Comparison of ENCODE assay signal across 8 cellular contexts in the genomic region with DNA sequence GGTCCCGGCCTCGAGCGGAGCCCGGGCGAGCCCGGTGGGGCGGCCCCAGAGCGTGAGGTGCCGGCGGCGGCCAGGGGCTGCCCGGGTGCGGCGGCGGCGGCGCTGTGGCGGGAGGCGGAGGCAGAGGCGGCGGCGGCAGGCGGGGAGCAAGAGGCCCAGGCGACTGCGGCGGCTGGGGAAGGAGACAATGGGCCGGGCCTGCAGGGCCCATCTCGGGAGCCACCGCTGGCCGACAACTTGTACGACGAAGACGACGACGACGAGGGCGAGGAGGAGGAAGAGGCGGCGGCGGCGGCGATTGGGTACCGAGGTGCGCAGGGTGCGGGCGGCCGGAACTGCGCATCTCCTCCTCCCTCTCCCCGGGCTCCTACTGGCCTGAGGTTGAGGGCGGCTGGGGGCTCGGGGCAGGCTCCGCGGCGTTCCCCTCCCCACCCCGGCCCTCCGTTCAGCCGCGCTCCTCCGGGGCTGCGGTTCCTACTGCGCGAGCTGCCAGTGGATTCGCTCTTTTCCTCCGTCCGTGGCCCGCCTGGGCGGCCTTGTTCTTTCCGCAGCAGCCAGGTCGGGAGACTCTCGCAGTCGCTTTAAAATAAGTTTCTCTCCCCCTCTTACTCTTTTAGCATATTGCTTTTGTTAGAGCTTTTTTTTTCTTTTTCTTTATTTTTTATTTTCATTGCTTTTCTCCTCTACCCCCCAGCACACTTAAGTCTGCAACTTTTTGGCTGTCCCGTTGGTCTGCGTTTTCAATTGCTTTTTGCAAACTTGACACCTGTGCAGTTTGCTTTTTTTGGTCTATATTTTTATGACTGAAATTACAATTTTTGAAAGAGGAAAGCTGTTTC. TPM values are rescaled to one million over a fixed set of nuclear protein-coding genes. Genes with fewer than 3 reads are reported as not detected.
DNase-seq lines count a peak whose midpoint lies in the region; ATAC-seq, FAIRE-seq and TF ChIP-seq lines count a peak whose summit lies in the region.

No MANE protein-coding gene starts in this region.

- H3K4me2 ChIP-seq in K562 (ENCODE audit: insufficient read depth, low read length), result peak overlapping the region; percentile 79

- H3K27ac ChIP-seq in K562 (ENCODE audit: extremely low read depth, low read depth, low read length), result peak overlapping the region; percentile 92
- no peak overlapping the region for H3K27ac ChIP-seq in iPS DF 6.9 (ENCODE audit: low read length)

- no TSS peak for BruUV-seq in K562 (replicated peaks; lab: Mats Ljungman, UMichigan)

- no peaks in the 10 kb centered on the region for H4K20me1 ChIP-seq in K562 (replicated peaks; ENCODE audit: control insufficient read depth, insufficient read depth, low read length)

- H3K9ac ChIP-seq in K562 (ENCODE audit: insufficient read depth in 1 of 2, low read depth in 2 of 2, low read length in 2 of 2), result peak overlapping the region; percentile 73 to 95

- in situ Hi-C loops in K562 (cut with MboI), result no loop called here

- H3K4me3 ChIP-seq in K562 (peak overlapping the region; percentile 72), iPS DF 6.9 (ENCODE audit: low read length) (peak overlapping the region; percentile 89)

- DNase-seq in GM18507 (ENCODE audit: extremely low spot score, insufficient read length, low read depth), result peak; percentile 58
- peak; percentile 56 to 58 for DNase-seq in NCI-H1930 (lab: John Stamatoyannopoulos, UW)
- DNase-seq in UCSD-AML1 (lab: John Stamatoyannopoulos, UW; ENCODE audit: unreplicated experiment), result peak; percentile 81
- DNase-seq in K562 (ENCODE audit: extremely low read depth in 1 of 4, low spot score in 3 of 4), result peak; percentile 78 to 90 (median 83)
- no peak for DNase-seq in iPS DF 6.9 (ENCODE audit: low read depth, low spot score)
- peak; percentile 87 for DNase-seq in sciatic nerve (ENCODE audit: low spot score)
- no peak for DNase-seq in NCI-H128 (lab: John Stamatoyannopoulos, UW; ENCODE audit: unreplicated experiment)

- H3K79me2 ChIP-seq in K562 (ENCODE audit: control insufficient read depth, insufficient read depth, low read length), result peaks cover 49% of the 10 kb centered on the region

- no peak for TF ChIP-seq EP300 in K562 (IDR thresholded peaks at IDR 0.05; ENCODE audit: low read length)

- ATAC-seq in HG02938 (IDR thresholded peaks at IDR 0.05; ENCODE audit: unreplicated experiment) (peak; percentile 57), K562 (peak; percentile 85), sciatic nerve (peak; percentile 83)

- H3K36me3 ChIP-seq in K562 (ENCODE audit: control insufficient read depth, insufficient read depth, low read length), result peaks cover 33% of the 10 kb centered on the region
- H3K36me3 ChIP-seq in iPS DF 6.9 (ENCODE audit: control insufficient read depth, insufficient read depth, low read length), result peaks cover 9% of the 10 kb centered on the region

- no peak for TF ChIP-seq RAD21 in K562 (CRISPR knock-in tag; conservative IDR thresholded peaks at IDR 0.05 in 1 of 2, IDR thresholded peaks at IDR 0.05 in 1 of 2)

- no peak for TF ChIP-seq CTCF in K562 (IDR thresholded peaks at IDR 0.05 in 2 of 3, conservative IDR thresholded peaks at IDR 0.05 in 1 of 3; ENCODE audit: insufficient read depth in 2 of 3, low read depth in 1 of 3, low read length in 3 of 3)

- H3K9me1 ChIP-seq in K562 (ENCODE audit: control insufficient read depth, insufficient read depth, low read length), result no peaks in the 10 kb centered on the region

- H2AFZ ChIP-seq in K562 (ENCODE audit: low read depth, low read length), result peak overlapping the region; percentile 73

- no peaks in the 10 kb centered on the region for H3K9me3 ChIP-seq in K562 (replicated peaks; ENCODE audit: control insufficient read depth, insufficient read depth, low read depth, low read length)
- no peaks in the 10 kb centered on the region for H3K9me3 ChIP-seq in iPS DF 6.9 (ENCODE audit: control insufficient read depth, insufficient read depth, low read length)

- POLR2A ChIA-PET in K562 (lab: Yijun Ruan, JAX), result interaction anchor here (0.7 to 2.1 kb wide), 12 partner anchors 9 to 750 kb away, joined by 3 to 10 read pairs (median 4); partner anchors contain the start of genes HNRNPH3 and PBLD

- CTCF ChIA-PET in K562 (lab: Yijun Ruan, JAX; ENCODE audit: low intra/inter-chr PET ratio), result no interaction called here

- TF ChIP-seq POLR2A in K562 (conservative IDR thresholded peaks at IDR 0.05), result no peak; the same call in 1 of the 2 replicates

- no peaks in the 10 kb centered on the region for H3K27me3 ChIP-seq in K562 (ENCODE audit: control insufficient read depth in 2 of 2, insufficient read depth in 2 of 2, low read length in 2 of 2)
- no peaks in the 10 kb centered on the region for H3K27me3 ChIP-seq in iPS DF 6.9 (ENCODE audit: control insufficient read depth, insufficient read depth, low read length)

- intact Hi-C loops in K562 (cut with micrococcal nuclease) (loop anchor here (5.0 to 10.0 kb wide), 2 partner anchors 190 to 1432 kb away; partner anchors contain the start of gene HERC4), sciatic nerve (cut with DNase I) (no loop called here)

- WGBS in K562 (ENCODE audit: insufficient coverage, low coverage, missing lambda C conversion rate), result under 1% methylated on average over 45 of the region's 73 CpGs
- no CpG with 5 or more reads among the region's 73 CpGs for WGBS in iPS DF 6.9 (ENCODE audit: insufficient coverage, insufficient read length)

- peak; percentile 18 for FAIRE-seq in GM18507 (lab: Jason Lieb, UNC)
- FAIRE-seq in K562 (lab: Jason Lieb, UNC), result no peak

- H3K4me1 ChIP-seq in K562 (replicated peaks in 1 of 2; ENCODE audit: control insufficient read depth in 2 of 2, insufficient read depth in 2 of 2, low read length in 2 of 2), result peaks cover 9 to 16% of the 10 kb centered on the region in 2 experiments; a peak in 4 of 5 replicates
- no peaks in the 10 kb centered on the region; the same call in 1 of the 2 replicates for H3K4me1 ChIP-seq in iPS DF 6.9 (ENCODE audit: control insufficient read depth, insufficient read depth, low read length)

TF ChIP-seq in K562, 482 proteins besides CTCF, POLR2A, EP300 and RAD21 (continues in another document):
- TF ChIP-seq IFI16 (CRISPR knock-in tag; IDR thresholded peaks at IDR 0.05), result no peak
- TF ChIP-seq NRF1 (conservative IDR thresholded peaks at IDR 0.05 in 1 of 2, IDR thresholded peaks at IDR 0.05 in 1 of 2), result peak; percentile 95
- 0 out of 2 replicates have a peak, but pooled peaks have one; percentile 11 for TF ChIP-seq SAFB (IDR thresholded peaks at IDR 0.05; ENCODE audit: borderline replicate concordance, low read depth, low read length)
- peak; percentile 85 for TF ChIP-seq ZBTB2 (IDR thresholded peaks at IDR 0.05)
- no peak; the same call in 1 of the 2 replicates for TF ChIP-seq BHLHE40 (IDR thresholded peaks at IDR 0.05; ENCODE audit: low read length)
- TF ChIP-seq ETS2 (tag; IDR thresholded peaks at IDR 0.05; ENCODE audit: borderline replicate concordance, poor library complexity, severe bottlenecking), result peak; percentile 51

RNA-seq across cellular contexts. Expression of gene SIRT1, which starts 0.6 kb away (rescaled TPM):
- 9.5 and 26.7 TPM in 2 replicates for total RNA-seq in K562 (2011; cell fraction: chromatin; rRNA removed; ENCODE audit: low replicate concordance)
- 5.5 and 7.5 TPM in 2 replicates for total RNA-seq in K562 (2011; cell fraction: nucleolus; rRNA removed)
- 10.4 and 18.1 TPM in 2 replicates for total RNA-seq in K562 (2011; cell fraction: nucleoplasm; rRNA removed)
- 13.2 and 13.6 TPM in 2 replicates for total RNA-seq in K562 (2014; rRNA removed)
- total RNA-seq in K562 (2014; rRNA removed; fragmentation: Illumina TruSeq; extraction: Trizol), result 21.6 and 23.2 TPM in 2 replicates
- total RNA-seq in K562 (2015; rRNA removed; fragmentation: Illumina TruSeq; extraction: Trizol), result 18.6 and 19.9 TPM in 2 replicates
- 20.9 and 25.8 TPM in 2 replicates for total RNA-seq in K562 (2021)
- 13.5 and 17.2 TPM in 2 replicates for polyA plus RNA-seq in K562 (2011; rRNA removed)
- 2.7 and 6.2 TPM in 2 replicates for polyA plus RNA-seq in K562 (2011; cell fraction: cytosol; rRNA removed)
- 4.8 and 5.7 TPM in 2 replicates for polyA plus RNA-seq in K562 (2011; cell fraction: nucleus; rRNA removed)
- polyA plus RNA-seq in K562 (2012), result 14.0 and 15.7 TPM in 2 replicates
- 22.3 and 25.8 TPM in 2 replicates for polyA plus RNA-seq in K562 (2014; fragmentation: Illumina TruSeq; extraction: Trizol)
- 1 to 10 TPM; 7.8 to 8.8 TPM for polyA plus RNA-seq in K562 (2014; fragmentation: Nextera tagmentation; extraction: Ambion mirVana)
- 18.2 and 19.1 TPM in 2 replicates for polyA plus RNA-seq in K562 (2014; rRNA removed)
- polyA minus RNA-seq in K562 (2011; rRNA and poly(A)+ RNA removed), result 14.2 and 15.7 TPM in 2 replicates
- polyA minus RNA-seq in K562 (2011; cell fraction: cytosol; rRNA and poly(A)+ RNA removed), result 6.1 and 7.1 TPM in 2 replicates
- polyA minus RNA-seq in K562 (2011; cell fraction: nucleus; rRNA and poly(A)+ RNA removed), result 3.9 and 7.0 TPM in 2 replicates
- total RNA-seq in sciatic nerve, result 35.8 TPM

RNA-seq across cellular contexts. Expression of gene DNAJC12, which starts 47.1 kb away (rescaled TPM):
- total RNA-seq in K562 (2011; cell fraction: chromatin; rRNA removed; ENCODE audit: low replicate concordance), result 1.6 and 6.8 TPM in 2 replicates
- total RNA-seq in K562 (2011; cell fraction: nucleolus; rRNA removed), result 1.7 and 2.5 TPM in 2 replicates
- 2.4 and 4.7 TPM in 2 replicates for total RNA-seq in K562 (2011; cell fraction: nucleoplasm; rRNA removed)
- total RNA-seq in K562 (2014; rRNA removed) (41.6 and 46.5 TPM in 2 replicates), K562 (2014; rRNA removed; fragmentation: Illumina TruSeq; extraction: Trizol) (68.5 and 79.7 TPM in 2 replicates), K562 (2015; rRNA removed; fragmentation: Illumina TruSeq; extraction: Trizol) (32.3 and 34.4 TPM in 2 replicates), K562 (2021) (37.0 and 42.4 TPM in 2 replicates), sciatic nerve (5.1 TPM)
- polyA plus RNA-seq in K562 (2011; rRNA removed) (7.4 and 7.7 TPM in 2 replicates), K562 (2014; fragmentation: Illumina TruSeq; extraction: Trizol) (88.4 and 90.9 TPM in 2 replicates), K562 (2014; fragmentation: Nextera tagmentation; extraction: Ambion mirVana) (10 to 100 TPM; 92.2 to 95.9 TPM), K562 (2014; rRNA removed) (54.4 and 74.3 TPM in 2 replicates)
- 1.1 and 3.8 TPM in 2 replicates for polyA plus RNA-seq in K562 (2011; cell fraction: cytosol; rRNA removed)
- polyA plus RNA-seq in K562 (2011; cell fraction: nucleus; rRNA removed), result 0.51 and 1.2 TPM in 2 replicates
- polyA plus RNA-seq in K562 (2012), result 30.3 and 94.1 TPM in 2 replicates
- polyA minus RNA-seq in K562 (2011; rRNA and poly(A)+ RNA removed), result 1.9 and 3.2 TPM in 2 replicates
- 1.7 and 2.1 TPM in 2 replicates for polyA minus RNA-seq in K562 (2011; cell fraction: cytosol; rRNA and poly(A)+ RNA removed)
- 0.40 and 1.1 TPM in 2 replicates for polyA minus RNA-seq in K562 (2011; cell fraction: nucleus; rRNA and poly(A)+ RNA removed)

Comparison
In these comparisons a context has a peak if more than half of its experiments do, and no peak if none do; other contexts are left out.
1. DNase-seq: peak in GM18507 (single experiment), NCI-H1930 (2 of 2), UCSD-AML1 (single experiment), K562 (4 of 4) and sciatic nerve (single experiment); none in iPS DF 6.9 (single experiment) and NCI-H128 (single experiment).
2. Peak in every context shown above with its lines, with median percentiles within 50 percentile points of each other: ATAC-seq.